16 cellular contexts compared by ENCODE assay signal in the genomic region with DNA sequence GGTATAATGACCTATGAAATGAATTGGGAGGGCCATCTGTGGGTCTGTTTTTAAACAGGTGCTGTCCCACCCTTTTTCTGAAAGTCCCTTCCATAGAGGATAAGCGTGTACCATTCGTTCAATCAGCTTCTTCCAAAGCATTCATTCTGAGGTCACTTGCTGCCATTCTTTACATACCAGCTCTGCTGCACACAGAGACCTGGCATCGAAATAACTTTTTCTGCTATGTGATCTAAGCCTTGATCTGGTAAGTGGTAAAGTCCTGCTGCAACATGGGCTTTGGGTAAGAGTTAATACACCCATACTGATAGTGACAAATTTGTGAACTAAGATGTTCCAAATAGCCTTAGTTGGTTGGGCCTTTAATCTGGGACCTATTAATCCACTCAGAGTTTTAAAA. TPM values are rescaled to one million over a fixed set of nuclear protein-coding genes. Genes with fewer than 3 reads are reported as not detected.
DNase-seq lines count a peak whose midpoint lies in the region; ATAC-seq and TF ChIP-seq lines count a peak whose summit lies in the region.
"Had no signal": no experiment of that assay in that cellular context is flagged by ENCODE, and none has a peak within 500 bp of the region (broad histone marks: within the 10 kb centered on the region; RNA-seq: fewer than 3 reads in every experiment).

No MANE protein-coding gene starts in this region.

- H3K4me1 ChIP-seq in Karpas-422 (ENCODE audit: low read length), result no peaks in the 10 kb centered on the region
- no peaks in the 10 kb centered on the region for H3K4me1 ChIP-seq in mucosa of descending colon (ENCODE audit: low read depth)
- H3K4me1 ChIP-seq: BLaER1 treated with 17β-estradiol and CSF1 and Interleukin-3, amounts not matched to agents 10 nM and 100 nM had no signal

- H3K9ac ChIP-seq in Karpas-422 (ENCODE audit: low read length), result no peak overlapping the region
- H3K9ac ChIP-seq: BLaER1 treated with 17β-estradiol and CSF1 and Interleukin-3, amounts not matched to agents 10 nM and 100 nM had no signal

- peaks cover 9% of the 10 kb centered on the region; the same call in 1 of the 2 replicates for H3K9me3 ChIP-seq in Karpas-422 (ENCODE audit: low read length)
- H3K9me3 ChIP-seq in mucosa of descending colon, result peaks cover 17% of the 10 kb centered on the region

- H3K9me2 ChIP-seq in Karpas-422 (replicated peaks; ENCODE audit: insufficient read depth, low read length), result no peaks in the 10 kb centered on the region

- no peaks in the 10 kb centered on the region for H3K27me3 ChIP-seq in Karpas-422 (ENCODE audit: low read length)
- H3K27me3 ChIP-seq: BLaER1 treated with 17β-estradiol and CSF1 and Interleukin-3, amounts not matched to agents 10 nM and 100 nM had no signal

- no peak overlapping the region for H3K4me2 ChIP-seq in Karpas-422 (ENCODE audit: low read depth, low read length, poor library complexity, severe bottlenecking)
- H3K4me2 ChIP-seq: BLaER1 treated with 17β-estradiol and CSF1 and Interleukin-3, amounts not matched to agents 10 nM and 100 nM had no signal

- intact Hi-C loops in mucosa of descending colon (cut with DNase I, micrococcal nuclease), result no loop called here

- no peaks in the 10 kb centered on the region for H4K20me1 ChIP-seq in Karpas-422 (ENCODE audit: insufficient read depth, low read depth, low read length)
- H4K20me1 ChIP-seq: BLaER1 treated with 17β-estradiol and CSF1 and Interleukin-3, amounts not matched to agents 10 nM and 100 nM had no signal

- H3K36me3 ChIP-seq in Karpas-422 (ENCODE audit: insufficient read depth, low read length) (no peaks in the 10 kb centered on the region), mucosa of descending colon (ENCODE audit: low read depth) (no peaks in the 10 kb centered on the region)

- H3K4me3 ChIP-seq in Karpas-422 (ENCODE audit: low read length) (no peak overlapping the region), mucosa of descending colon (no peak overlapping the region)
- H3K4me3 ChIP-seq: BLaER1 treated with 17β-estradiol and CSF1 and Interleukin-3, amounts not matched to agents 10 nM and 100 nM had no signal

- ATAC-seq in HG03095 (IDR thresholded peaks at IDR 0.05; ENCODE audit: unreplicated experiment), result no peak
- no peak for ATAC-seq in mucosa of descending colon
- ATAC-seq: CD8-positive, alpha-beta T cell; HepG2 had no signal

- no peaks in the 10 kb centered on the region for H3K79me2 ChIP-seq in Karpas-422 (ENCODE audit: low read length)

- H3K27ac ChIP-seq in Karpas-422 (ENCODE audit: low read length), result no peak overlapping the region
- H3K27ac ChIP-seq: BLaER1 treated with 17β-estradiol and CSF1 and Interleukin-3, amounts not matched to agents 10 nM and 100 nM had no signal

- DNase-seq in EH (ENCODE audit: low read depth) (peak; percentile 48), Karpas-422 (peak; percentile 33), dedifferentiated amniotic fluid mesenchymal stem cell (ENCODE audit: extremely low spot score) (peak; percentile 37), DMS53 (lab: John Stamatoyannopoulos, UW) (no peak), globus pallidus (ENCODE audit: low spot score) (no peak), mucosa of descending colon (no peak)
- DNase-seq: 8988T; Calu3; CD8-positive, alpha-beta T cell; DND-41; GDM1; HCEC 1CT; KBM-7 had no signal

- no peak overlapping the region for H2AFZ ChIP-seq in Karpas-422 (ENCODE audit: low read length)

- no peak for TF ChIP-seq CTCF in mucosa of descending colon (IDR thresholded peaks at IDR 0.05)

RNA-seq across cellular contexts. Expression of a gene that starts 38.9 kb away (rescaled TPM):
- 26.9 and 29.9 TPM in 2 replicates for total RNA-seq in Karpas-422 (2014; rRNA removed; shearing (Covaris generic); ENCODE audit: low replicate concordance)
- 10 to 100 TPM; 45.1 to 50.3 (median 47.4) TPM for total RNA-seq in mucosa of descending colon

Comparison
In these comparisons a context has a peak if more than half of its experiments do, and no peak if none do; other contexts are left out.
1. DNase-seq: peak in EH (single experiment), Karpas-422 (single experiment) and dedifferentiated amniotic fluid mesenchymal stem cell (single experiment); none in DMS53 (single experiment), globus pallidus (single experiment) and mucosa of descending colon (0 of 3).